ENCODE assay signal across 16 cellular contexts in genomic region chr11:60699282-60699681, GRCh38. TPM values are rescaled to one million over a fixed set of nuclear protein-coding genes. Genes with fewer than 3 reads are reported as not detected.
A peak's percentile ranks its signal among the peaks of the same experiment; 100 is the strongest.
DNase-seq lines count a peak whose midpoint lies in the region; ATAC-seq, FAIRE-seq and TF ChIP-seq lines count a peak whose summit lies in the region.
"Had no signal": no experiment of that assay in that cellular context is flagged by ENCODE, and none has a peak within 500 bp of the region (broad histone marks: within the 10 kb centered on the region; RNA-seq: fewer than 3 reads in every experiment).

MS4A8 (plus strand) TSS chr11:60699612; CDS start chr11:60700861, 1,249 bp downstream.

- TF ChIP-seq CTCF in Calu3 (IDR thresholded peaks at IDR 0.05; ENCODE audit: unreplicated experiment) (no peak), foreskin keratinocyte (conservative IDR thresholded peaks at IDR 0.05) (no peak)

- CTCF ChIA-PET in Calu3 (lab: Charles Lee), result interaction anchor here (1.0 kb wide), 2 partner anchors 8 to 63 kb away, joined by 3 read pairs; no protein-coding TSS in a partner anchor

- H3K27me3 ChIP-seq in foreskin keratinocyte, result no peaks in the 10 kb centered on the region
- H3K27me3 ChIP-seq: uterus had no signal

- no peak within 1 kb of the TSS for H3K27ac Mint-ChIP-seq in Calu3 (ENCODE audit: unreplicated experiment)
- H3K27ac Mint-ChIP-seq: activated B cell treated with CpG ODN at 0.5 μM for 24 hours; activated naive CD8-positive, alpha-beta T cell treated with anti-CD3 and anti-CD28 coated beads, Interleukin-2, amount 50 U/mL, for 24 hours had no signal

- peaks cover 17% of the 10 kb centered on the region for H3K27me3 Mint-ChIP-seq in Calu3 (ENCODE audit: unreplicated experiment)
- H3K27me3 Mint-ChIP-seq: activated naive CD8-positive, alpha-beta T cell treated with anti-CD3 and anti-CD28 coated beads, Interleukin-2, amount 50 U/mL, for 24 hours had no signal

- no peak for ATAC-seq in GM21367 (IDR thresholded peaks at IDR 0.05; ENCODE audit: unreplicated experiment)
- ATAC-seq in HG03045 (IDR thresholded peaks at IDR 0.05; ENCODE audit: unreplicated experiment), result no peak
- no peak for ATAC-seq in foreskin keratinocyte
- ATAC-seq: activated naive CD8-positive, alpha-beta T cell treated with anti-CD3 and anti-CD28 coated beads, Interleukin-2, amount 50 U/mL, for 24 hours had no signal

- no peaks in the 10 kb centered on the region for H3K36me3 Mint-ChIP-seq in Calu3 (ENCODE audit: insufficient read depth, unreplicated experiment)

- H3K27ac ChIP-seq in foreskin keratinocyte, result no peak within 1 kb of the TSS
- H3K27ac ChIP-seq: uterus had no signal

- no peaks in the 10 kb centered on the region for H3K9me3 Mint-ChIP-seq in Calu3 (ENCODE audit: low read depth, unreplicated experiment)
- H3K9me3 Mint-ChIP-seq: activated naive CD8-positive, alpha-beta T cell treated with anti-CD3 and anti-CD28 coated beads, Interleukin-2, amount 50 U/mL, for 24 hours had no signal

- DNase-seq in Calu3 (peak; percentile 33), NCI-H1105 (lab: John Stamatoyannopoulos, UW) (peak; percentile 89), NCI-H69 (lab: John Stamatoyannopoulos, UW) (peak; percentile 99), foreskin keratinocyte (no peak), glomerular visceral epithelial cell (ENCODE audit: extremely low spot score) (no peak)
- DNase-seq: activated B cell treated with CpG ODN at 0.5 μM for 24 hours; activated naive CD8-positive, alpha-beta T cell treated with anti-CD3 and anti-CD28 coated beads, Interleukin-2, amount 50 U/mL, for 24 hours; cortex of kidney; H7; MM.1S; stimulated activated CD4-positive, alpha-beta T cell treated with anti-CD3 and anti-CD28 coated beads, Interleukin-1b, Interleukin-23, amount 100 ng/mL, for 48 hours; uterus had no signal

- no TSS peak for BruUV-seq in Calu3 (replicated peaks; lab: Mats Ljungman, UMichigan)

- intact Hi-C loops in Calu3 (cut with micrococcal nuclease; ENCODE audit: unreplicated experiment), result no loop called here

- H3K4me1 ChIP-seq in foreskin keratinocyte, result no peaks in the 10 kb centered on the region
- H3K4me1 ChIP-seq: uterus had no signal

- no peak within 1 kb of the TSS for H3K4me3 Mint-ChIP-seq in Calu3 (ENCODE audit: low read depth, unreplicated experiment)
- H3K4me3 Mint-ChIP-seq: activated B cell treated with CpG ODN at 0.5 μM for 24 hours; activated naive CD8-positive, alpha-beta T cell treated with anti-CD3 and anti-CD28 coated beads, Interleukin-2, amount 50 U/mL, for 24 hours had no signal

- FAIRE-seq in islet of Langerhans (lab: Jason Lieb, UNC), result peak; percentile 98

- no peaks in the 10 kb centered on the region for H3K4me1 Mint-ChIP-seq in Calu3 (ENCODE audit: low read depth, unreplicated experiment)
- H3K4me1 Mint-ChIP-seq: activated B cell treated with CpG ODN at 0.5 μM for 24 hours; activated naive CD8-positive, alpha-beta T cell treated with anti-CD3 and anti-CD28 coated beads, Interleukin-2, amount 50 U/mL, for 24 hours had no signal

RNA-seq across cellular contexts. Expression of gene MS4A8, which starts in this region (rescaled TPM):
- total RNA-seq in Calu3 (2022), result 0.57 and 3.5 TPM in 2 replicates
- total RNA-seq in foreskin keratinocyte, result not detected in 2 replicates
- not detected in 2 replicates for polyA plus RNA-seq in foreskin keratinocyte
- total RNA-seq: activated B cell treated with CpG ODN at 0.5 μM for 24 hours, H7, pulmonary artery endothelial cell had no signal

Comparison
In these comparisons a context has a peak if more than half of its experiments do, and no peak if none do; other contexts are left out.
1. DNase-seq: peak in Calu3 (single experiment), NCI-H1105 (single experiment) and NCI-H69 (single experiment); none in foreskin keratinocyte (0 of 2) and glomerular visceral epithelial cell (single experiment).